14 cellular contexts compared by ENCODE assay signal in genomic region chr11:48049036-48049435, GRCh38.
DNase-seq lines count a peak whose midpoint lies in the region; ATAC-seq and TF ChIP-seq lines count a peak whose summit lies in the region.
"Had no signal": no experiment of that assay in that cellular context is flagged by ENCODE, and none has a peak within 500 bp of the region (broad histone marks: within the 10 kb centered on the region; RNA-seq: fewer than 3 reads in every experiment).

No MANE protein-coding gene starts in this region.

- H3K9me3 Mint-ChIP-seq in WTC11 (no peaks in the 10 kb centered on the region), natural killer cell (no peaks in the 10 kb centered on the region)
- H3K9me3 Mint-ChIP-seq: stimulated activated memory B cell treated with anti-CD40 and anti-IgM and Interleukin-4, amounts not matched to agents 10 μg/mL and 1 μg/mL and 100 μg/mL, for 72 hours; T-helper 1 cell treated with Interleukin-12 subunit alpha and Interleukin-12 subunit beta and Interleukin-4 antibody, amounts not matched to agents 30 μg/mL and 1 μg/mL, for 36 hours had no signal

- no peaks in the 10 kb centered on the region for H3K27me3 Mint-ChIP-seq in WTC11 (ENCODE audit: low read depth)
- no peaks in the 10 kb centered on the region for H3K27me3 Mint-ChIP-seq in natural killer cell (ENCODE audit: low read depth in 2 of 2)
- H3K27me3 Mint-ChIP-seq: stimulated activated memory B cell treated with anti-CD40 and anti-IgM and Interleukin-4, amounts not matched to agents 10 μg/mL and 1 μg/mL and 100 μg/mL, for 72 hours had no signal

- intact Hi-C loops in left ventricle myocardium superior (cut with micrococcal nuclease) (no loop called here), Right ventricle myocardium inferior (cut with DNase I) (no loop called here), natural killer cell (cut with micrococcal nuclease) (no loop called here)

- CTCF ChIA-PET in WTC11 (lab: Charles Lee) = no interaction called here

- H3K36me3 Mint-ChIP-seq in WTC11 = no peaks in the 10 kb centered on the region
- H3K36me3 Mint-ChIP-seq in natural killer cell = no peaks in the 10 kb centered on the region

- no peak for TF ChIP-seq CTCF in WTC11 (IDR thresholded peaks at IDR 0.05)
- TF ChIP-seq CTCF in natural killer cell (IDR thresholded peaks at IDR 0.05) = no peak

- H3K4me1 Mint-ChIP-seq in WTC11 = peaks cover 48% of the 10 kb centered on the region
- peaks cover 65 to 73% of the 10 kb centered on the region in 2 donors for H3K4me1 Mint-ChIP-seq in natural killer cell

- POLR2A ChIA-PET in WTC11 (lab: Charles Lee) = no interaction called here

- DNase-seq in left ventricle myocardium superior = no peak
- no peak for DNase-seq in Right ventricle myocardium inferior (ENCODE audit: missing footprints)
- DNase-seq in WTC11 (ENCODE audit: low spot score) = no peak
- no peak for DNase-seq in natural killer cell
- no peak for DNase-seq in HPDE6-E6E7 (ENCODE audit: extremely low spot score)
- DNase-seq: activated CD4-positive, alpha-beta T cell treated with anti-CD3 and anti-CD28 coated beads for 48 hours; heart left ventricle; NCI-H1105; NCI-H82 had no signal

- H3K4me3 Mint-ChIP-seq in WTC11 (no peak overlapping the region), natural killer cell (no peak overlapping the region)
- H3K4me3 Mint-ChIP-seq: stimulated activated memory B cell treated with anti-CD40 and anti-IgM and Interleukin-4, amounts not matched to agents 10 μg/mL and 1 μg/mL and 100 μg/mL, for 72 hours; T-helper 1 cell treated with Interleukin-12 subunit alpha and Interleukin-12 subunit beta and Interleukin-4 antibody, amounts not matched to agents 30 μg/mL and 1 μg/mL, for 36 hours had no signal

- H3K27ac Mint-ChIP-seq in WTC11 (peak overlapping the region; percentile 83), natural killer cell (peak overlapping the region; percentile 24 to 62)

- ATAC-seq in left ventricle myocardium superior (peak; percentile 27), Right ventricle myocardium inferior (no peak), WTC11 (no peak), natural killer cell (no peak), GM18511 (IDR thresholded peaks at IDR 0.05; ENCODE audit: unreplicated experiment) (no peak), GM18873 (IDR thresholded peaks at IDR 0.05; ENCODE audit: low FRiP score, unreplicated experiment) (no peak), HG03175 (IDR thresholded peaks at IDR 0.05; ENCODE audit: unreplicated experiment) (no peak)
- ATAC-seq: stimulated activated memory B cell treated with anti-CD40 and anti-IgM and Interleukin-4, amounts not matched to agents 10 μg/mL and 1 μg/mL and 100 μg/mL, for 72 hours had no signal

TF ChIP-seq in WTC11, 78 proteins besides CTCF, POLR2A, EP300 and RAD21 (continues in another document):
- no peak for TF ChIP-seq HMGXB4 (CRISPR knock-in tag; IDR thresholded peaks at IDR 0.05)
- TF ChIP-seq TEAD1 (CRISPR knock-in tag; IDR thresholded peaks at IDR 0.05) = no peak
- TF ChIP-seq AFF4 (CRISPR knock-in tag; IDR thresholded peaks at IDR 0.05; ENCODE audit: borderline replicate concordance) = no peak
- TF ChIP-seq ETV6 (CRISPR knock-in tag; IDR thresholded peaks at IDR 0.05) = no peak
- no peak for TF ChIP-seq AR (CRISPR knock-in tag; IDR thresholded peaks at IDR 0.05)
- TF ChIP-seq MLX (CRISPR knock-in tag; IDR thresholded peaks at IDR 0.05) = no peak
- no peak for TF ChIP-seq ATF6 (CRISPR knock-in tag; IDR thresholded peaks at IDR 0.05)
- no peak for TF ChIP-seq EMX1 (CRISPR knock-in tag; IDR thresholded peaks at IDR 0.05)
- TF ChIP-seq GTF2I (CRISPR knock-in tag; conservative IDR thresholded peaks at IDR 0.05) = no peak
- TF ChIP-seq ZNF263 (CRISPR knock-in tag; IDR thresholded peaks at IDR 0.05; ENCODE audit: low read depth) = no peak
- no peak for TF ChIP-seq SP1 (CRISPR knock-in tag; conservative IDR thresholded peaks at IDR 0.05)
